ENCODE assay signal across 9 cellular contexts in the genomic region with DNA sequence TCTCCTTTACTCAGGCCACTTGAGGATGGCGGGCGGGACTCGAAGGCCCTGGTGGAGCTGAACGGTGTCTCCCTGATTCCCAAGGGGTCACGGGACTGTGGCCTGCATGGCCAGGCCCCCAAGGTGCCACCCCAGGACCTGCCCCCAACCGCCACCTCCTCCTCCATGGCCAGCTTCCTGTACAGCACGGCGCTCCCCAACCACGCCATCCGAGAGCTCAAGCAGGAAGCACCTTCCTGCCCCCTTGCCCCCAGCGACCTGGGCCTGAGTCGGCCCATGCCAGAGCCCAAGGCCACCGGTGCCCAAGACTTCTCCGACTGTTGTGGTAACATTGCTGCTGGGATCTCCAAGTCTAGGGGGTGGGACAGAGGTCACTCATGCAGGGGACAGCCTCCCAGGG.
"Had no signal": no experiment of that assay in that cellular context is flagged by ENCODE, and none has a peak within 500 bp of the region (broad histone marks: within the 10 kb centered on the region; RNA-seq: fewer than 3 reads in every experiment).

No MANE protein-coding gene starts in this region.

- FAIRE-seq: H1, H54, K562 had no signal

- ATAC-seq: GM23338, K562 had no signal

- H3K27ac ChIP-seq: HL-60 had no signal

- H3K4me2 ChIP-seq: GM23338 had no signal

- H3K4me1 Mint-ChIP-seq: GM23338, H9 had no signal

- H2AFZ ChIP-seq: GM23338 had no signal

- DNase-seq: H9, HCEC 1CT, IMR-90, KG1 had no signal

- H3K9me3 Mint-ChIP-seq: GM23338, H9 had no signal

- H3K27ac Mint-ChIP-seq: GM23338 had no signal

- H3K4me3 ChIP-seq: GM23338, K562 had no signal

- H3K4me3 Mint-ChIP-seq: GM23338, H9 had no signal
